Comparison of ENCODE assay signal across 1 cellular context in genomic region chr19:13766095-13766481, GRCh38.
TF ChIP-seq lines count a peak whose summit lies in the region.

No MANE protein-coding gene starts in this region.

TF ChIP-seq in endothelial cell of umbilical vein, 7 proteins besides CTCF, POLR2A, EP300 and RAD21:
- TF ChIP-seq MYC (IDR thresholded peaks at IDR 0.05; ENCODE audit: low read depth, low read length) (no peak), JUN (IDR thresholded peaks at IDR 0.05; ENCODE audit: borderline replicate concordance, insufficient read depth, insufficient read length, low read depth) (no peak), FOS (IDR thresholded peaks at IDR 0.05; ENCODE audit: borderline replicate concordance, insufficient read depth, low read length) (no peak), POLR2AphosphoS5 (IDR thresholded peaks at IDR 0.05; ENCODE audit: insufficient read depth, low read depth, low read length) (no peak), EZH2 (IDR thresholded peaks at IDR 0.05; ENCODE audit: borderline replicate concordance, low read depth, low read length, severe bottlenecking) (no peak), GATA2 (IDR thresholded peaks at IDR 0.05; ENCODE audit: insufficient read depth, insufficient read length, low read depth, low read length) (no peak)
- TF ChIP-seq, protein P1, sequence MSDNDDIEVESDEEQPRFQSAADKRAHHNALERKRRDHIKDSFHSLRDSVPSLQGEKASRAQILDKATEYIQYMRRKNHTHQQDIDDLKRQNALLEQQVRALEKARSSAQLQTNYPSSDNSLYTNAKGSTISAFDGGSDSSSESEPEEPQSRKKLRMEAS (IDR thresholded peaks at IDR 0.05; ENCODE audit: insufficient read depth, insufficient read length), result no peak
